ENCODE assay signal across 9 cellular contexts in the genomic region with DNA sequence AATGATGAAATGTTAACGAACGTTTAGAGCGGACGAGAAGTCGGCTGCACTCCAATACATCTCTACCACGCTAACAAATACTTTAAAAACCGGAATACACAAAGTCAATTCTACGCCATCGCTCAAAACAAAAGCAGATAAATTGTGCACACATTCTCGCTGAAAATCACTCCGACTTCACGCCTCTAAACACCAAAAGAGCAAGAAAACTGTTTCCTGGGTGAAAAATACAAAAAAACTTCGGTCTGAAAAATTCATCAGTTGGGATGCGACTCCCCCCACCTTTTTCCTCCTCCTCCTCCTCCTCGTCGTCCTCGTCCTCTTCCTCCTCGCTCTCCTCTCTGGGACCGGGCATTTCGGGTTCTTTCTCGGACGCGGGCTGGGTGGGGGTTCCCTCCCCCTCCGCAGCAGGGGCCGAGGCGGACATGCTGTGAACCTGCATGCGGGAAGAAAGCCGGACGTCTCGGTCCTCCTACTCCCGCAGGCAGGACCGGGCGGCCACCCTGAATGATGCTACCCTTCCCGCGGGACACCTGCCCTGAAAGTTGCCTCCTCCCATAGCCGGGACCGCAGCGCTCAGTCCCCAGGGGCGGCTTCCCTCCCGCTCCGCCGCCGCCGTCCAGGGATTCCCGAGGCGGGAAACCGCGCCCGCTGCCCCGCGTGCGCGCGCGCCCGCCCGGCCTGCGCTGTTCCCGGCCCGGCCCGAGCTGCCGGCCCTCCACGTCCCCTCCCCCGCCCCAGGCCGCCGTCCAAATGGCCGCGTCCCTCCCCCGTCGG. TPM values are rescaled to one million over a fixed set of nuclear protein-coding genes. Genes with fewer than 3 reads are reported as not detected.
A peak's percentile ranks its signal among the peaks of the same experiment; 100 is the strongest.
DNase-seq lines count a peak whose midpoint lies in the region; ATAC-seq, FAIRE-seq and TF ChIP-seq lines count a peak whose summit lies in the region.
"Had no signal": no experiment of that assay in that cellular context is flagged by ENCODE, and none has a peak within 500 bp of the region (broad histone marks: within the 10 kb centered on the region; RNA-seq: fewer than 3 reads in every experiment).

No MANE protein-coding gene starts in this region.

- CTCF ChIA-PET in BJ (lab: Yijun Ruan, JAX) = interaction anchor here (1.0 kb wide), 1 partner anchor 240 kb away, joined by 3 read pairs; no protein-coding TSS in a partner anchor

- H3K4me3 ChIP-seq in BJ (ENCODE audit: low read depth, low read length) = peak overlapping the region; percentile 96
- peak overlapping the region; percentile 97 for H3K4me3 ChIP-seq in astrocyte of the spinal cord (ENCODE audit: low read depth, low read length)

- H3K27me3 ChIP-seq in BJ (ENCODE audit: control insufficient read depth, insufficient read depth, low read length) = no peaks in the 10 kb centered on the region

- in situ Hi-C loops in astrocyte of the spinal cord (cut with HindIII; ENCODE audit: low sequenced_read_pairs) = no loop called here

- DNase-seq in BJ (ENCODE audit: low read depth) (no peak), RCC 7860 (ENCODE audit: low spot score) (peak; percentile 14), astrocyte of the spinal cord (ENCODE audit: low read depth, low spot score) (peak; percentile 28), hypothalamus (lab: John Stamatoyannopoulos, UW) (peak in 45 of 51 donors; percentile 24 to 93 (median 72)), pulmonary artery endothelial cell (ENCODE audit: low read depth, low spot score) (peak; percentile 17), NCI-H1694 (lab: John Stamatoyannopoulos, UW) (no peak)

- H3K36me3 ChIP-seq in BJ (ENCODE audit: control insufficient read depth, insufficient read depth, low read length) = no peaks in the 10 kb centered on the region

- POLR2A ChIA-PET in BJ (lab: Charles Lee) = interaction anchor here (0.6 kb wide), 1 partner anchor 97 kb away, joined by 5 read pairs; no protein-coding TSS in a partner anchor

- FAIRE-seq in RCC 7860 (lab: Jason Lieb, UNC) = no peak
- FAIRE-seq: TTC549 had no signal

- ATAC-seq in GM18909 (IDR thresholded peaks at IDR 0.05; ENCODE audit: poor library complexity, unreplicated experiment) = peak; percentile 27
- ATAC-seq in HG03196 (IDR thresholded peaks at IDR 0.05; ENCODE audit: unreplicated experiment) = peak; percentile 18

- TF ChIP-seq CTCF in BJ (IDR thresholded peaks at IDR 0.05; ENCODE audit: insufficient read depth, low read depth, low read length) (no peak), astrocyte of the spinal cord (IDR thresholded peaks at IDR 0.05; ENCODE audit: low read depth, low read length) (no peak)

RNA-seq across cellular contexts. Expression of a gene that starts 0.6 kb away (rescaled TPM):
- 29.2 and 52.1 TPM in 2 replicates for polyA plus RNA-seq in BJ (2011; rRNA removed)
- 5.8 and 8.5 TPM in 2 replicates for polyA minus RNA-seq in BJ (2011; rRNA and poly(A)+ RNA removed)
- total RNA-seq in pulmonary artery endothelial cell = 107 and 149 TPM in 2 replicates

Comparison
In these comparisons a context has a peak if more than half of its experiments do, and no peak if none do; other contexts are left out.
1. DNase-seq: peak in RCC 7860 (single experiment), astrocyte of the spinal cord (single experiment), hypothalamus (45 of 51) and pulmonary artery endothelial cell (single experiment); none in BJ (single experiment) and NCI-H1694 (single experiment).